In the genomic region with DNA sequence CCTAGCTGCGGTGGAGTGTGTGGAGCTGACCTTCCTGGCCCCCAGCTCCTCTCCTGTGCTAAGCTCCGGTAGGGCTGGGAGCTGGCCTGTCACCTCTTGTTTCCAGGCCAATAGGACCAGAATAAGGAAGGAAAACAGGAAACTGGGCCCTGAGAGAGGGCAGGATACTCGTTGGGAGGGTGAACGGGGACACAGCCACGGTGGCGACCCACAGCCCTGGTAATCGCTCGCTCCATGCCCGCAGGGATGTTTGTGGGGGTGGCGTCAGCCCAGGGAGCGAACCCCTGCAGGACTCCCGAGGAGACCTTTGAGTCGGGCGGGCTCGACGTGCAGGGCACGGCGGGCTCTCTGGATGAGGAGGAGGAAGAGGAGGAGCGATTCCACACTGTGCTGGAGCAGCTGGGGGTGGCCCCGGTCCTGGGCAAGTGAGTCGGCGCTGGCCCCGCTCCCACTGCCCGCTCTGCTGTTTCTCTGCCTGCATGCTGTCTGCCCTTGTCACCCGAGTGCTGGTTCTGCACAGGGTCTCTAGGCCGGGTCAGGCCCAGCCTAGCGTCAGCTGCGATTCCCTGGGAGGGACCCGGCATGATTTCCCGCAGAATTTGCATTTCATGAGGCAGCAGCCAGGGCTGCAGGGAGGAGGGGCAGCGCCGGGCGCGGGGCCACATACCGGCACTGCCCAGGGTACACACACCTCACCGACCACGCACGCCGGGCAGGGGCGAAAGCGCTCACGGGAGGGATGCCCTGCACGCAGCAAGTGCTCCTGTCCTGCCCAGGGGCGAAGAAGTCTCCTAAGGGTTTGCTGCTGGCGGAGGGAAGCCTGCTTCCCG, we compare ENCODE assay signal across 5 cellular contexts. TPM values are rescaled to one million over a fixed set of nuclear protein-coding genes. Genes with fewer than 3 reads are reported as not detected.
DNase-seq lines count a peak whose midpoint lies in the region; TF ChIP-seq lines count a peak whose summit lies in the region.

No MANE protein-coding gene starts in this region.

- peaks cover 0 to 8% of the 10 kb centered on the region in 2 donors for H3K36me3 ChIP-seq in stomach smooth muscle (ENCODE audit: control insufficient read depth in 2 of 2, insufficient read depth in 2 of 2, low read length in 2 of 2)

- H3K27ac Mint-ChIP-seq in glutamatergic neuron (ENCODE audit: unreplicated experiment), result no peak overlapping the region

- DNase-seq in glutamatergic neuron (peak; percentile 32), NCI-H2196 (lab: John Stamatoyannopoulos, UW; ENCODE audit: unreplicated experiment) (no peak), T-helper 9 cell (no peak)

- peak overlapping the region; percentile 65 for H3K4me3 Mint-ChIP-seq in glutamatergic neuron (ENCODE audit: unreplicated experiment)

- no peak overlapping the region for H3K27ac ChIP-seq in stomach smooth muscle (ENCODE audit: low read length)

- H3K9ac ChIP-seq in stomach smooth muscle (ENCODE audit: low read length in 2 of 2), result no peak overlapping the region

- H3K4me3 ChIP-seq in stomach smooth muscle (ENCODE audit: low read length in 2 of 2), result peak overlapping the region; percentile 14 to 63

- peaks cover 57 to 81% of the 10 kb centered on the region in 2 donors for H3K27me3 ChIP-seq in stomach smooth muscle (ENCODE audit: control insufficient read depth in 1 of 2, insufficient read depth in 2 of 2, low read length in 2 of 2)

- H3K27me3 Mint-ChIP-seq in glutamatergic neuron (ENCODE audit: unreplicated experiment), result peaks cover 20% of the 10 kb centered on the region

- H3K36me3 Mint-ChIP-seq in glutamatergic neuron (ENCODE audit: unreplicated experiment), result no peaks in the 10 kb centered on the region

- peaks cover 63% of the 10 kb centered on the region for H3K4me1 ChIP-seq in stomach smooth muscle (ENCODE audit: control insufficient read depth, insufficient read depth, low read length)

- no peaks in the 10 kb centered on the region for H3K9me3 ChIP-seq in stomach smooth muscle (ENCODE audit: control insufficient read depth in 2 of 2, low read length in 2 of 2)

- H3K4me1 Mint-ChIP-seq in glutamatergic neuron (ENCODE audit: low read depth, unreplicated experiment), result peaks cover 11% of the 10 kb centered on the region

- peaks cover 11% of the 10 kb centered on the region for H3K9me3 Mint-ChIP-seq in glutamatergic neuron (ENCODE audit: unreplicated experiment)

- TF ChIP-seq CTCF in glutamatergic neuron (IDR thresholded peaks at IDR 0.05; ENCODE audit: partially characterized antibody, unreplicated experiment), result no peak

TF ChIP-seq in PFSK-1, 5 proteins besides CTCF, POLR2A, EP300 and RAD21:
- TF ChIP-seq FOXP2 (optimal IDR thresholded peaks at IDR 0.05; ENCODE audit: borderline replicate concordance, extremely low read depth, extremely low read length, insufficient read depth) (no peak), SIN3A (IDR thresholded peaks at IDR 0.05; ENCODE audit: borderline replicate concordance, insufficient read depth, low read length) (peak; percentile 76; the same call in 1 of the 2 replicates), POLR2AphosphoS5 (IDR thresholded peaks at IDR 0.05; ENCODE audit: low read depth, low read length) (peak; percentile 66; the same call in 1 of the 2 replicates), TAF1 (IDR thresholded peaks at IDR 0.05; ENCODE audit: borderline replicate concordance, insufficient read depth, low read length) (peak; percentile 61; the same call in 1 of the 2 replicates)
- TF ChIP-seq, protein P1, sequence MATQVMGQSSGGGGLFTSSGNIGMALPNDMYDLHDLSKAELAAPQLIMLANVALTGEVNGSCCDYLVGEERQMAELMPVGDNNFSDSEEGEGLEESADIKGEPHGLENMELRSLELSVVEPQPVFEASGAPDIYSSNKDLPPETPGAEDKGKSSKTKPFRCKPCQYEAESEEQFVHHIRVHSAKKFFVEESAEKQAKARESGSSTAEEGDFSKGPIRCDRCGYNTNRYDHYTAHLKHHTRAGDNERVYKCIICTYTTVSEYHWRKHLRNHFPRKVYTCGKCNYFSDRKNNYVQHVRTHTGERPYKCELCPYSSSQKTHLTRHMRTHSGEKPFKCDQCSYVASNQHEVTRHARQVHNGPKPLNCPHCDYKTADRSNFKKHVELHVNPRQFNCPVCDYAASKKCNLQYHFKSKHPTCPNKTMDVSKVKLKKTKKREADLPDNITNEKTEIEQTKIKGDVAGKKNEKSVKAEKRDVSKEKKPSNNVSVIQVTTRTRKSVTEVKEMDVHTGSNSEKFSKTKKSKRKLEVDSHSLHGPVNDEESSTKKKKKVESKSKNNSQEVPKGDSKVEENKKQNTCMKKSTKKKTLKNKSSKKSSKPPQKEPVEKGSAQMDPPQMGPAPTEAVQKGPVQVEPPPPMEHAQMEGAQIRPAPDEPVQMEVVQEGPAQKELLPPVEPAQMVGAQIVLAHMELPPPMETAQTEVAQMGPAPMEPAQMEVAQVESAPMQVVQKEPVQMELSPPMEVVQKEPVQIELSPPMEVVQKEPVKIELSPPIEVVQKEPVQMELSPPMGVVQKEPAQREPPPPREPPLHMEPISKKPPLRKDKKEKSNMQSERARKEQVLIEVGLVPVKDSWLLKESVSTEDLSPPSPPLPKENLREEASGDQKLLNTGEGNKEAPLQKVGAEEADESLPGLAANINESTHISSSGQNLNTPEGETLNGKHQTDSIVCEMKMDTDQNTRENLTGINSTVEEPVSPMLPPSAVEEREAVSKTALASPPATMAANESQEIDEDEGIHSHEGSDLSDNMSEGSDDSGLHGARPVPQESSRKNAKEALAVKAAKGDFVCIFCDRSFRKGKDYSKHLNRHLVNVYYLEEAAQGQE (IDR thresholded peaks at IDR 0.05; ENCODE audit: insufficient read depth in 1 of 2, low read depth in 2 of 2, low read length in 2 of 2), result peak in 1 of 2 experiments; percentile 40; a peak in 1 of 4 replicates

RNA-seq across cellular contexts. Expression of gene CRACR2B, which starts 1.6 kb away (rescaled TPM):
- polyA plus RNA-seq in PFSK-1 (2012; ENCODE audit: insufficient read length, low read depth), result 4.6 TPM
- total RNA-seq in glutamatergic neuron (ENCODE audit: unreplicated experiment), result 19.7 TPM

RNA-seq across cellular contexts. Expression of gene CD151, which starts 3.4 kb away (rescaled TPM):
- 310 TPM for polyA plus RNA-seq in PFSK-1 (2012; ENCODE audit: insufficient read length, low read depth)
- total RNA-seq in glutamatergic neuron (ENCODE audit: unreplicated experiment), result 346 TPM

RNA-seq across cellular contexts. Expression of gene PNPLA2, which starts 10.6 kb away (rescaled TPM):
- polyA plus RNA-seq in PFSK-1 (2012; ENCODE audit: insufficient read length, low read depth), result 135 TPM
- total RNA-seq in glutamatergic neuron (ENCODE audit: unreplicated experiment), result 32.3 TPM

RNA-seq across cellular contexts. Expression of gene POLR2L, which starts 13.0 kb away (rescaled TPM):
- 518 TPM for polyA plus RNA-seq in PFSK-1 (2012; ENCODE audit: insufficient read length, low read depth)
- 106 TPM for total RNA-seq in glutamatergic neuron (ENCODE audit: unreplicated experiment)

RNA-seq across cellular contexts. Expression of gene TSPAN4, which starts 13.3 kb away (rescaled TPM):
- polyA plus RNA-seq in PFSK-1 (2012; ENCODE audit: insufficient read length, low read depth), result 307 TPM
- 82.5 TPM for total RNA-seq in glutamatergic neuron (ENCODE audit: unreplicated experiment)
